1 cellular context compared by ENCODE assay signal in the genomic region with DNA sequence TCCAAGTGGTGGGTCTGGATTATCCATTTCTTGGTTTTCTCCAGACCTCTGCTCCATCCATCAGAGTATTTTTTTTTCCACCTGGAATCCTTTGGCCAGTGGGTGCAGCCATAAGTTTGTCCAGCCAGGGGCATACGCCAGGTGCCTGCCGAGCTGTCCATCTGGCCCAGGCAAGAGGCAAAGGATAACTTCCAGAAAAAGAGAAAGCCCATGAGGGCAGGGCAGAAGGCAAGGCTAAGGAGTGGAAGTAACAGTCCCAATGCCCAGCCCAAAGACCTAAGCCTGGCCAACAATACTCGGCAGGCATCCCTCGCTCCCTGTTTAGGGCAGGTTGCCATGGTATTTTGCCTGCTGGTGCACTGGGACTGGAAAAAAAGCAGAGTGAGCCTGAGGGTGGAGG.
TF ChIP-seq lines count a peak whose summit lies in the region.

No MANE protein-coding gene starts in this region.

TF ChIP-seq in WTC11, 78 proteins besides CTCF, POLR2A, EP300 and RAD21 (continued from another document):
- TF ChIP-seq E2F1 (CRISPR knock-in tag; IDR thresholded peaks at IDR 0.05) = no peak
- TF ChIP-seq, protein P1, sequence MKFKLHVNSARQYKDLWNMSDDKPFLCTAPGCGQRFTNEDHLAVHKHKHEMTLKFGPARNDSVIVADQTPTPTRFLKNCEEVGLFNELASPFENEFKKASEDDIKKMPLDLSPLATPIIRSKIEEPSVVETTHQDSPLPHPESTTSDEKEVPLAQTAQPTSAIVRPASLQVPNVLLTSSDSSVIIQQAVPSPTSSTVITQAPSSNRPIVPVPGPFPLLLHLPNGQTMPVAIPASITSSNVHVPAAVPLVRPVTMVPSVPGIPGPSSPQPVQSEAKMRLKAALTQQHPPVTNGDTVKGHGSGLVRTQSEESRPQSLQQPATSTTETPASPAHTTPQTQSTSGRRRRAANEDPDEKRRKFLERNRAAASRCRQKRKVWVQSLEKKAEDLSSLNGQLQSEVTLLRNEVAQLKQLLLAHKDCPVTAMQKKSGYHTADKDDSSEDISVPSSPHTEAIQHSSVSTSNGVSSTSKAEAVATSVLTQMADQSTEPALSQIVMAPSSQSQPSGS (CRISPR knock-in tag; IDR thresholded peaks at IDR 0.05; ENCODE audit: borderline replicate concordance, low read depth) = no peak
- TF ChIP-seq RELA (CRISPR knock-in tag; IDR thresholded peaks at IDR 0.05; ENCODE audit: borderline replicate concordance) = no peak
- TF ChIP-seq NFYB (CRISPR knock-in tag; conservative IDR thresholded peaks at IDR 0.05; ENCODE audit: low read depth) = no peak
- TF ChIP-seq GRHL2 (CRISPR knock-in tag; IDR thresholded peaks at IDR 0.05; ENCODE audit: insufficient replicate concordance, severe bottlenecking) = no peak
- TF ChIP-seq, protein P2, sequence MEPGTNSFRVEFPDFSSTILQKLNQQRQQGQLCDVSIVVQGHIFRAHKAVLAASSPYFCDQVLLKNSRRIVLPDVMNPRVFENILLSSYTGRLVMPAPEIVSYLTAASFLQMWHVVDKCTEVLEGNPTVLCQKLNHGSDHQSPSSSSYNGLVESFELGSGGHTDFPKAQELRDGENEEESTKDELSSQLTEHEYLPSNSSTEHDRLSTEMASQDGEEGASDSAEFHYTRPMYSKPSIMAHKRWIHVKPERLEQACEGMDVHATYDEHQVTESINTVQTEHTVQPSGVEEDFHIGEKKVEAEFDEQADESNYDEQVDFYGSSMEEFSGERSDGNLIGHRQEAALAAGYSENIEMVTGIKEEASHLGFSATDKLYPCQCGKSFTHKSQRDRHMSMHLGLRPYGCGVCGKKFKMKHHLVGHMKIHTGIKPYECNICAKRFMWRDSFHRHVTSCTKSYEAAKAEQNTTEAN (CRISPR knock-in tag; IDR thresholded peaks at IDR 0.05) = no peak
- no peak for TF ChIP-seq KAT7 (CRISPR knock-in tag; IDR thresholded peaks at IDR 0.05; ENCODE audit: borderline replicate concordance)
- TF ChIP-seq, protein P3, sequence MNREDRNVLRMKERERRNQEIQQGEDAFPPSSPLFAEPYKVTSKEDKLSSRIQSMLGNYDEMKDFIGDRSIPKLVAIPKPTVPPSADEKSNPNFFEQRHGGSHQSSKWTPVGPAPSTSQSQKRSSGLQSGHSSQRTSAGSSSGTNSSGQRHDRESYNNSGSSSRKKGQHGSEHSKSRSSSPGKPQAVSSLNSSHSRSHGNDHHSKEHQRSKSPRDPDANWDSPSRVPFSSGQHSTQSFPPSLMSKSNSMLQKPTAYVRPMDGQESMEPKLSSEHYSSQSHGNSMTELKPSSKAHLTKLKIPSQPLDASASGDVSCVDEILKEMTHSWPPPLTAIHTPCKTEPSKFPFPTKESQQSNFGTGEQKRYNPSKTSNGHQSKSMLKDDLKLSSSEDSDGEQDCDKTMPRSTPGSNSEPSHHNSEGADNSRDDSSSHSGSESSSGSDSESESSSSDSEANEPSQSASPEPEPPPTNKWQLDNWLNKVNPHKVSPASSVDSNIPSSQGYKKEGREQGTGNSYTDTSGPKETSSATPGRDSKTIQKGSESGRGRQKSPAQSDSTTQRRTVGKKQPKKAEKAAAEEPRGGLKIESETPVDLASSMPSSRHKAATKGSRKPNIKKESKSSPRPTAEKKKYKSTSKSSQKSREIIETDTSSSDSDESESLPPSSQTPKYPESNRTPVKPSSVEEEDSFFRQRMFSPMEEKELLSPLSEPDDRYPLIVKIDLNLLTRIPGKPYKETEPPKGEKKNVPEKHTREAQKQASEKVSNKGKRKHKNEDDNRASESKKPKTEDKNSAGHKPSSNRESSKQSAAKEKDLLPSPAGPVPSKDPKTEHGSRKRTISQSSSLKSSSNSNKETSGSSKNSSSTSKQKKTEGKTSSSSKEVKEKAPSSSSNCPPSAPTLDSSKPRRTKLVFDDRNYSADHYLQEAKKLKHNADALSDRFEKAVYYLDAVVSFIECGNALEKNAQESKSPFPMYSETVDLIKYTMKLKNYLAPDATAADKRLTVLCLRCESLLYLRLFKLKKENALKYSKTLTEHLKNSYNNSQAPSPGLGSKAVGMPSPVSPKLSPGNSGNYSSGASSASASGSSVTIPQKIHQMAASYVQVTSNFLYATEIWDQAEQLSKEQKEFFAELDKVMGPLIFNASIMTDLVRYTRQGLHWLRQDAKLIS (CRISPR knock-in tag; IDR thresholded peaks at IDR 0.05; ENCODE audit: borderline replicate concordance) = no peak
- no peak for TF ChIP-seq FOXJ3 (CRISPR knock-in tag; IDR thresholded peaks at IDR 0.05; ENCODE audit: borderline replicate concordance)
- no peak for TF ChIP-seq ZNF416 (CRISPR knock-in tag; IDR thresholded peaks at IDR 0.05)
